21 cellular contexts compared by ENCODE assay signal in the genomic region with DNA sequence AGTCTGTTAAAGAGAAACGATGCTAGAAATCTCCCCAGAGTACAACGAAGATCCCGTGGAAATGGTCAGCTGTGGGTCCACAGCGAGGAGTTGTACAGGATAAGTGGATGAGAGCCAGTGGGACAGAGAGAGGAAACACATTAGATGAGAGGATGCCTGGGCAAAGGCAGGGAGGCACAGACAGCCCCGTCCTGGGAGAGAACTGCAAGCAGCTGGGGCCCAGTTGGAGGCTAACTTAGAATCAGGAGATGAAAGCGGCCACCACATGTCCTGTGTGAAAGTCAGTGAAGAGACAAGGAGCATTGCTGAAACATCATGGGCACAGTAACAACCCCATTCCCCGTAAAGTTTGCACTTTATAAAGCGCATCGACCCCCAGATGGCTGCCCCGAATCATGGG.
"Had no signal": no experiment of that assay in that cellular context is flagged by ENCODE, and none has a peak within 500 bp of the region (broad histone marks: within the 10 kb centered on the region; RNA-seq: fewer than 3 reads in every experiment).

No MANE protein-coding gene starts in this region.

- DNase-seq: colonic mucosa; cortex of kidney; effector CD8-positive, alpha-beta T cell; effector memory CD8-positive, alpha-beta T cell; endodermal cell; erythroblast; esophagus squamous epithelium; foreskin fibroblast; foreskin melanocyte; gastrocnemius medialis; heart left ventricle; left cardiac atrium; left lung; left ventricle myocardium superior; lower lobe of right lung; mesenchymal stem cell; mucosa of descending colon; naive B cell had no signal

- H3K36me3 Mint-ChIP-seq: mesothelial cell of epicardium, naive B cell had no signal

- H3K9me3 Mint-ChIP-seq: dendritic cell treated with granulocyte-macrophage colony-stimulating factor and Interleukin-4, amounts not matched to agents 40 ng/mL and 50 ng/mL, for 4 days; effector memory CD8-positive, alpha-beta T cell; endodermal cell; mesothelial cell of epicardium; naive B cell had no signal

- ATAC-seq: effector memory CD8-positive, alpha-beta T cell; esophagus mucosa; gastrocnemius medialis; heart left ventricle; left cardiac atrium; left lung; left ventricle myocardium superior; lower lobe of right lung; mucosa of descending colon had no signal

- H3K4me3 Mint-ChIP-seq: dendritic cell treated with granulocyte-macrophage colony-stimulating factor and Interleukin-4, amounts not matched to agents 40 ng/mL and 50 ng/mL, for 4 days; effector memory CD8-positive, alpha-beta T cell; endodermal cell; mesothelial cell of epicardium had no signal

- H3K4me1 Mint-ChIP-seq: endodermal cell, naive B cell had no signal

- H3K27ac Mint-ChIP-seq: dendritic cell treated with granulocyte-macrophage colony-stimulating factor and Interleukin-4, amounts not matched to agents 40 ng/mL and 50 ng/mL, for 4 days; effector memory CD8-positive, alpha-beta T cell; endodermal cell; mesothelial cell of epicardium; naive B cell had no signal
